Comparison of ENCODE assay signal across 1 cellular context in genomic region chr4:6308890-6309643, GRCh38.
TF ChIP-seq lines count a peak whose summit lies in the region.

No MANE protein-coding gene starts in this region.

TF ChIP-seq in HepG2, 621 proteins besides CTCF, POLR2A, EP300 and RAD21 (continued from another document and continues in another):
- no peak for TF ChIP-seq FOSL1 (CRISPR knock-in tag; IDR thresholded peaks at IDR 0.05; ENCODE audit: borderline replicate concordance)
- 0 out of 2 replicates have a peak, but pooled peaks have one; percentile 44 for TF ChIP-seq ZSCAN31 (CRISPR knock-in tag; IDR thresholded peaks at IDR 0.05; ENCODE audit: low read depth)
- TF ChIP-seq, protein P1, sequence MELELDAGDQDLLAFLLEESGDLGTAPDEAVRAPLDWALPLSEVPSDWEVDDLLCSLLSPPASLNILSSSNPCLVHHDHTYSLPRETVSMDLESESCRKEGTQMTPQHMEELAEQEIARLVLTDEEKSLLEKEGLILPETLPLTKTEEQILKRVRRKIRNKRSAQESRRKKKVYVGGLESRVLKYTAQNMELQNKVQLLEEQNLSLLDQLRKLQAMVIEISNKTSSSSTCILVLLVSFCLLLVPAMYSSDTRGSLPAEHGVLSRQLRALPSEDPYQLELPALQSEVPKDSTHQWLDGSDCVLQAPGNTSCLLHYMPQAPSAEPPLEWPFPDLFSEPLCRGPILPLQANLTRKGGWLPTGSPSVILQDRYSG (CRISPR knock-in tag; IDR thresholded peaks at IDR 0.05) = 0 out of 2 replicates have a peak, but pooled peaks have one; percentile 12
- TF ChIP-seq SP1 (IDR thresholded peaks at IDR 0.05) = no peak
- 0 out of 2 replicates have a peak, but pooled peaks have one; percentile 3 for TF ChIP-seq SP1 (CRISPR knock-in tag; IDR thresholded peaks at IDR 0.05)
- TF ChIP-seq RERE (CRISPR knock-in tag; IDR thresholded peaks at IDR 0.05; ENCODE audit: low read depth) = no peak
- TF ChIP-seq ZNF251 (CRISPR knock-in tag; IDR thresholded peaks at IDR 0.05) = no peak
- TF ChIP-seq, protein P2, sequence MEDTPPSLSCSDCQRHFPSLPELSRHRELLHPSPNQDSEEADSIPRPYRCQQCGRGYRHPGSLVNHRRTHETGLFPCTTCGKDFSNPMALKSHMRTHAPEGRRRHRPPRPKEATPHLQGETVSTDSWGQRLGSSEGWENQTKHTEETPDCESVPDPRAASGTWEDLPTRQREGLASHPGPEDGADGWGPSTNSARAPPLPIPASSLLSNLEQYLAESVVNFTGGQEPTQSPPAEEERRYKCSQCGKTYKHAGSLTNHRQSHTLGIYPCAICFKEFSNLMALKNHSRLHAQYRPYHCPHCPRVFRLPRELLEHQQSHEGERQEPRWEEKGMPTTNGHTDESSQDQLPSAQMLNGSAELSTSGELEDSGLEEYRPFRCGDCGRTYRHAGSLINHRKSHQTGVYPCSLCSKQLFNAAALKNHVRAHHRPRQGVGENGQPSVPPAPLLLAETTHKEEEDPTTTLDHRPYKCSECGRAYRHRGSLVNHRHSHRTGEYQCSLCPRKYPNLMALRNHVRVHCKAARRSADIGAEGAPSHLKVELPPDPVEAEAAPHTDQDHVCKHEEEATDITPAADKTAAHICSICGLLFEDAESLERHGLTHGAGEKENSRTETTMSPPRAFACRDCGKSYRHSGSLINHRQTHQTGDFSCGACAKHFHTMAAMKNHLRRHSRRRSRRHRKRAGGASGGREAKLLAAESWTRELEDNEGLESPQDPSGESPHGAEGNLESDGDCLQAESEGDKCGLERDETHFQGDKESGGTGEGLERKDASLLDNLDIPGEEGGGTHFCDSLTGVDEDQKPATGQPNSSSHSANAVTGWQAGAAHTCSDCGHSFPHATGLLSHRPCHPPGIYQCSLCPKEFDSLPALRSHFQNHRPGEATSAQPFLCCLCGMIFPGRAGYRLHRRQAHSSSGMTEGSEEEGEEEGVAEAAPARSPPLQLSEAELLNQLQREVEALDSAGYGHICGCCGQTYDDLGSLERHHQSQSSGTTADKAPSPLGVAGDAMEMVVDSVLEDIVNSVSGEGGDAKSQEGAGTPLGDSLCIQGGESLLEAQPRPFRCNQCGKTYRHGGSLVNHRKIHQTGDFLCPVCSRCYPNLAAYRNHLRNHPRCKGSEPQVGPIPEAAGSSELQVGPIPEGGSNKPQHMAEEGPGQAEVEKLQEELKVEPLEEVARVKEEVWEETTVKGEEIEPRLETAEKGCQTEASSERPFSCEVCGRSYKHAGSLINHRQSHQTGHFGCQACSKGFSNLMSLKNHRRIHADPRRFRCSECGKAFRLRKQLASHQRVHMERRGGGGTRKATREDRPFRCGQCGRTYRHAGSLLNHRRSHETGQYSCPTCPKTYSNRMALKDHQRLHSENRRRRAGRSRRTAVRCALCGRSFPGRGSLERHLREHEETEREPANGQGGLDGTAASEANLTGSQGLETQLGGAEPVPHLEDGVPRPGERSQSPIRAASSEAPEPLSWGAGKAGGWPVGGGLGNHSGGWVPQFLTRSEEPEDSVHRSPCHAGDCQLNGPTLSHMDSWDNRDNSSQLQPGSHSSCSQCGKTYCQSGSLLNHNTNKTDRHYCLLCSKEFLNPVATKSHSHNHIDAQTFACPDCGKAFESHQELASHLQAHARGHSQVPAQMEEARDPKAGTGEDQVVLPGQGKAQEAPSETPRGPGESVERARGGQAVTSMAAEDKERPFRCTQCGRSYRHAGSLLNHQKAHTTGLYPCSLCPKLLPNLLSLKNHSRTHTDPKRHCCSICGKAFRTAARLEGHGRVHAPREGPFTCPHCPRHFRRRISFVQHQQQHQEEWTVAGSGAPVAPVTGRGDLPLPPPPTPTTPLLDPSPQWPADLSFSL (CRISPR knock-in tag; IDR thresholded peaks at IDR 0.05) = no peak
- TF ChIP-seq AGO1 (IDR thresholded peaks at IDR 0.05; ENCODE audit: low read depth, low read length, poor library complexity, severe bottlenecking) = no peak
- TF ChIP-seq PPARG (CRISPR knock-in tag; conservative IDR thresholded peaks at IDR 0.05) = no peak
- no peak for TF ChIP-seq CREM (IDR thresholded peaks at IDR 0.05)
- TF ChIP-seq CREM (CRISPR knock-in tag; IDR thresholded peaks at IDR 0.05) = no peak
- no peak for TF ChIP-seq ZNF75D (CRISPR knock-in tag; IDR thresholded peaks at IDR 0.05; ENCODE audit: borderline replicate concordance)
- TF ChIP-seq, protein P3, sequence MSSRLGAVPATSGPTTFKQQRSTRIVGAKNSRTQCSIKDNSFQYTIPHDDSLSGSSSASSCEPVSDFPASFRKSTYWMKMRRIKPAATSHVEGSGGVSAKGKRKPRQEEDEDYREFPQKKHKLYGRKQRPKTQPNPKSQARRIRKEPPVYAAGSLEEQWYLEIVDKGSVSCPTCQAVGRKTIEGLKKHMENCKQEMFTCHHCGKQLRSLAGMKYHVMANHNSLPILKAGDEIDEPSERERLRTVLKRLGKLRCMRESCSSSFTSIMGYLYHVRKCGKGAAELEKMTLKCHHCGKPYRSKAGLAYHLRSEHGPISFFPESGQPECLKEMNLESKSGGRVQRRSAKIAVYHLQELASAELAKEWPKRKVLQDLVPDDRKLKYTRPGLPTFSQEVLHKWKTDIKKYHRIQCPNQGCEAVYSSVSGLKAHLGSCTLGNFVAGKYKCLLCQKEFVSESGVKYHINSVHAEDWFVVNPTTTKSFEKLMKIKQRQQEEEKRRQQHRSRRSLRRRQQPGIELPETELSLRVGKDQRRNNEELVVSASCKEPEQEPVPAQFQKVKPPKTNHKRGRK (CRISPR knock-in tag; IDR thresholded peaks at IDR 0.05) = 0 out of 2 replicates have a peak, but pooled peaks have one; percentile 43
- no peak for TF ChIP-seq ZKSCAN8 (CRISPR knock-in tag; IDR thresholded peaks at IDR 0.05; ENCODE audit: borderline replicate concordance)
- peak; percentile 27 for TF ChIP-seq ASH2L (IDR thresholded peaks at IDR 0.05; ENCODE audit: insufficient read length, low read depth, low read length)
- TF ChIP-seq TMF1 (CRISPR knock-in tag; IDR thresholded peaks at IDR 0.05; ENCODE audit: low read depth) = no peak
- no peak for TF ChIP-seq BCL6 (CRISPR knock-in tag; IDR thresholded peaks at IDR 0.05)
- TF ChIP-seq, protein P4, sequence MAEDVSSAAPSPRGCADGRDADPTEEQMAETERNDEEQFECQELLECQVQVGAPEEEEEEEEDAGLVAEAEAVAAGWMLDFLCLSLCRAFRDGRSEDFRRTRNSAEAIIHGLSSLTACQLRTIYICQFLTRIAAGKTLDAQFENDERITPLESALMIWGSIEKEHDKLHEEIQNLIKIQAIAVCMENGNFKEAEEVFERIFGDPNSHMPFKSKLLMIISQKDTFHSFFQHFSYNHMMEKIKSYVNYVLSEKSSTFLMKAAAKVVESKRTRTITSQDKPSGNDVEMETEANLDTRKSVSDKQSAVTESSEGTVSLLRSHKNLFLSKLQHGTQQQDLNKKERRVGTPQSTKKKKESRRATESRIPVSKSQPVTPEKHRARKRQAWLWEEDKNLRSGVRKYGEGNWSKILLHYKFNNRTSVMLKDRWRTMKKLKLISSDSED (CRISPR knock-in tag; IDR thresholded peaks at IDR 0.05) = no peak
- TF ChIP-seq ZNF232 (CRISPR knock-in tag; IDR thresholded peaks at IDR 0.05; ENCODE audit: borderline replicate concordance) = peak; percentile 54; the same call in 1 of the 2 replicates
- TF ChIP-seq THAP11 (CRISPR knock-in tag; IDR thresholded peaks at IDR 0.05) = peak; percentile 25
- TF ChIP-seq HDAC2 (CRISPR knock-in tag; IDR thresholded peaks at IDR 0.05) = peak; percentile 26; the same call in 1 of the 2 replicates
- no peak for TF ChIP-seq SIN3B (IDR thresholded peaks at IDR 0.05; ENCODE audit: low read length)
- TF ChIP-seq ONECUT2 (CRISPR knock-in tag; IDR thresholded peaks at IDR 0.05) = peak; percentile 73
- no peak for TF ChIP-seq SNRNP70 (IDR thresholded peaks at IDR 0.05; ENCODE audit: low read depth, low read length)
- no peak for TF ChIP-seq HNRNPUL1 (IDR thresholded peaks at IDR 0.05; ENCODE audit: low read depth, low read length)
- no peak for TF ChIP-seq ZFP62 (CRISPR knock-in tag; IDR thresholded peaks at IDR 0.05)
- peak; percentile 20; the same call in 1 of the 2 replicates for TF ChIP-seq EEA1 (CRISPR knock-in tag; IDR thresholded peaks at IDR 0.05; ENCODE audit: borderline replicate concordance)
- no peak for TF ChIP-seq CERS6 (CRISPR knock-in tag; IDR thresholded peaks at IDR 0.05)
- TF ChIP-seq ZNF761 (CRISPR knock-in tag; conservative IDR thresholded peaks at IDR 0.05) = no peak
- peak; percentile 64; the same call in 1 of the 2 replicates for TF ChIP-seq ZNF556 (CRISPR knock-in tag; IDR thresholded peaks at IDR 0.05; ENCODE audit: borderline replicate concordance)
- no peak for TF ChIP-seq ZBTB3 (CRISPR knock-in tag; IDR thresholded peaks at IDR 0.05; ENCODE audit: borderline replicate concordance, low read depth)
- TF ChIP-seq GTF3A (CRISPR knock-in tag; conservative IDR thresholded peaks at IDR 0.05) = no peak
- TF ChIP-seq ZNF607 (CRISPR knock-in tag; IDR thresholded peaks at IDR 0.05; ENCODE audit: borderline replicate concordance) = no peak
- no peak; the same call in 1 of the 2 replicates for TF ChIP-seq ZNF605 (CRISPR knock-in tag; IDR thresholded peaks at IDR 0.05)
- TF ChIP-seq, protein P5, sequence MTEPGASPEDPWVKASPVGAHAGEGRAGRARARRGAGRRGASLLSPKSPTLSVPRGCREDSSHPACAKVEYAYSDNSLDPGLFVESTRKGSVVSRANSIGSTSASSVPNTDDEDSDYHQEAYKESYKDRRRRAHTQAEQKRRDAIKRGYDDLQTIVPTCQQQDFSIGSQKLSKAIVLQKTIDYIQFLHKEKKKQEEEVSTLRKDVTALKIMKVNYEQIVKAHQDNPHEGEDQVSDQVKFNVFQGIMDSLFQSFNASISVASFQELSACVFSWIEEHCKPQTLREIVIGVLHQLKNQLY (CRISPR knock-in tag; IDR thresholded peaks at IDR 0.05) = 0 out of 2 replicates have a peak, but pooled peaks have one; percentile 17
- TF ChIP-seq, protein P6, sequence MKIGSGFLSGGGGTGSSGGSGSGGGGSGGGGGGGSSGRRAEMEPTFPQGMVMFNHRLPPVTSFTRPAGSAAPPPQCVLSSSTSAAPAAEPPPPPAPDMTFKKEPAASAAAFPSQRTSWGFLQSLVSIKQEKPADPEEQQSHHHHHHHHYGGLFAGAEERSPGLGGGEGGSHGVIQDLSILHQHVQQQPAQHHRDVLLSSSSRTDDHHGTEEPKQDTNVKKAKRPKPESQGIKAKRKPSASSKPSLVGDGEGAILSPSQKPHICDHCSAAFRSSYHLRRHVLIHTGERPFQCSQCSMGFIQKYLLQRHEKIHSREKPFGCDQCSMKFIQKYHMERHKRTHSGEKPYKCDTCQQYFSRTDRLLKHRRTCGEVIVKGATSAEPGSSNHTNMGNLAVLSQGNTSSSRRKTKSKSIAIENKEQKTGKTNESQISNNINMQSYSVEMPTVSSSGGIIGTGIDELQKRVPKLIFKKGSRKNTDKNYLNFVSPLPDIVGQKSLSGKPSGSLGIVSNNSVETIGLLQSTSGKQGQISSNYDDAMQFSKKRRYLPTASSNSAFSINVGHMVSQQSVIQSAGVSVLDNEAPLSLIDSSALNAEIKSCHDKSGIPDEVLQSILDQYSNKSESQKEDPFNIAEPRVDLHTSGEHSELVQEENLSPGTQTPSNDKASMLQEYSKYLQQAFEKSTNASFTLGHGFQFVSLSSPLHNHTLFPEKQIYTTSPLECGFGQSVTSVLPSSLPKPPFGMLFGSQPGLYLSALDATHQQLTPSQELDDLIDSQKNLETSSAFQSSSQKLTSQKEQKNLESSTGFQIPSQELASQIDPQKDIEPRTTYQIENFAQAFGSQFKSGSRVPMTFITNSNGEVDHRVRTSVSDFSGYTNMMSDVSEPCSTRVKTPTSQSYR (CRISPR knock-in tag; IDR thresholded peaks at IDR 0.05; ENCODE audit: borderline replicate concordance) = no peak
- no peak for TF ChIP-seq NFIC (IDR thresholded peaks at IDR 0.05; ENCODE audit: low read length)
- 0 out of 2 replicates have a peak, but pooled peaks have one; percentile 41 for TF ChIP-seq ZIK1 (CRISPR knock-in tag; IDR thresholded peaks at IDR 0.05; ENCODE audit: borderline replicate concordance, low read depth)
- no peak for TF ChIP-seq JUN (CRISPR knock-in tag; IDR thresholded peaks at IDR 0.05)
- TF ChIP-seq MYNN (CRISPR knock-in tag; IDR thresholded peaks at IDR 0.05; ENCODE audit: low read depth) = no peak
